Comparison of ENCODE assay signal across 11 cellular contexts in the genomic region with DNA sequence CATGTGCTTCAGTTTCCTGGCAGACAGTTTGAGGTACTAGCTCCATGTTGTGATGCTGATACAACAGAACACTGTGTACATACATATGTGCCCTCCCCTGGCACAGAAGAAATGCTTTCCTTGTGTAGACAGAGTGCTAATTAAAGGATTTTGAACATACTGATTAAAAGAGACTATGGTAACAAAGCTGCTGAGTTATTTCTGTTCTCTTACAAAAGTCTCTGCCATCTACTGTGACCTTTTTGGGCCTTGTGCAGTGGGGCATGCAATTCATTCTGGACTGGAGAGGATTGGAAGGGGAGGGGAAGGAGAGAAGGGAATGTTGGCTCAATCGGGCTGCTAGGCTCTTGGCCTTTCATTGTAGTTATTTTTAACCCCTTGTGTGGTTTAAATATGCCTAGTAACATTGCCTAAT. TPM values are rescaled to one million over a fixed set of nuclear protein-coding genes. Genes with fewer than 3 reads are reported as not detected.
DNase-seq lines count a peak whose midpoint lies in the region; ATAC-seq and TF ChIP-seq lines count a peak whose summit lies in the region.
"Had no signal": no experiment of that assay in that cellular context is flagged by ENCODE, and none has a peak within 500 bp of the region (broad histone marks: within the 10 kb centered on the region; RNA-seq: fewer than 3 reads in every experiment).

No MANE protein-coding gene starts in this region.

- H3K36me3 ChIP-seq in rectal smooth muscle tissue (ENCODE audit: control insufficient read depth, insufficient read depth, low read length), result peaks cover 2% of the 10 kb centered on the region

- no peak overlapping the region for H3K27ac Mint-ChIP-seq in Calu3 (ENCODE audit: unreplicated experiment)
- no peak overlapping the region for H3K27ac Mint-ChIP-seq in stimulated activated effector memory CD8-positive, alpha-beta T cell treated with anti-CD3 and anti-CD28 coated beads, Interleukin-12 subunit alpha, Interleukin-12 subunit beta, amount 100 ng/mL, for 72 hours

- intact Hi-C loops in Calu3 (cut with micrococcal nuclease; ENCODE audit: unreplicated experiment), result loop anchor here (2.0 kb wide), 1 partner anchor 139 kb away; no protein-coding TSS in a partner anchor

- H3K9ac ChIP-seq in rectal smooth muscle tissue (ENCODE audit: low read length), result no peak overlapping the region
- H3K9ac ChIP-seq: KMS-11 had no signal

- no TSS peak for BruUV-seq in Calu3 (replicated peaks; lab: Mats Ljungman, UMichigan)

- no peak for TF ChIP-seq CTCF in Calu3 (IDR thresholded peaks at IDR 0.05; ENCODE audit: unreplicated experiment)

- H3K27ac ChIP-seq in rectal smooth muscle tissue (ENCODE audit: low read depth, low read length), result peak overlapping the region; percentile 64
- H3K27ac ChIP-seq: KMS-11 had no signal

- peaks cover 40% of the 10 kb centered on the region for H3K4me1 Mint-ChIP-seq in Calu3 (ENCODE audit: low read depth, unreplicated experiment)
- peaks cover 20% of the 10 kb centered on the region for H3K4me1 Mint-ChIP-seq in stimulated activated effector memory CD8-positive, alpha-beta T cell treated with anti-CD3 and anti-CD28 coated beads, Interleukin-12 subunit alpha, Interleukin-12 subunit beta, amount 100 ng/mL, for 72 hours

- no peaks in the 10 kb centered on the region for H3K27me3 Mint-ChIP-seq in Calu3 (ENCODE audit: unreplicated experiment)

- CTCF ChIA-PET in Calu3 (lab: Charles Lee), result no interaction called here

- peak overlapping the region; percentile 42 for H3K4me3 Mint-ChIP-seq in Calu3 (ENCODE audit: low read depth, unreplicated experiment)
- no peak overlapping the region for H3K4me3 Mint-ChIP-seq in stimulated activated effector memory CD8-positive, alpha-beta T cell treated with anti-CD3 and anti-CD28 coated beads, Interleukin-12 subunit alpha, Interleukin-12 subunit beta, amount 100 ng/mL, for 72 hours

- H3K27me3 ChIP-seq in rectal smooth muscle tissue (ENCODE audit: control insufficient read depth, insufficient read depth, low read length), result no peaks in the 10 kb centered on the region

- no peak for DNase-seq in Calu3
- DNase-seq in RPMI7951 (ENCODE audit: low read depth), result peak; percentile 64
- DNase-seq in glomerular visceral epithelial cell (ENCODE audit: extremely low spot score), result peak; percentile 65
- no peak for DNase-seq in effector CD8-positive, alpha-beta T cell (lab: John Stamatoyannopoulos, UW)
- DNase-seq in stimulated activated effector memory CD8-positive, alpha-beta T cell treated with anti-CD3 and anti-CD28 coated beads, Interleukin-12 subunit alpha, Interleukin-12 subunit beta, amount 100 ng/mL, for 72 hours (ENCODE audit: low spot score in 2 of 2), result no peak
- no peak for DNase-seq in DMS114 treated with DMSO at 0.1 percent for 48 hours (lab: John Stamatoyannopoulos, UW; ENCODE audit: unreplicated experiment)
- no peak for DNase-seq in activated CD4-positive, alpha-beta T cell treated with anti-CD3 and anti-CD28 coated beads for 4 hours
- DNase-seq: activated naive CD4-positive, alpha-beta T cell treated with Interleukin-2 at 50 U/mL for 16 hours; stimulated activated CD4-positive, alpha-beta T cell treated with anti-CD3 and anti-CD28 coated beads, Interleukin-4, amount 100 ng/mL, for 24 hours had no signal

- peaks cover 22% of the 10 kb centered on the region for H3K4me1 ChIP-seq in rectal smooth muscle tissue (ENCODE audit: control insufficient read depth, insufficient read depth, low read length)

- peaks cover 68% of the 10 kb centered on the region for H3K36me3 Mint-ChIP-seq in Calu3 (ENCODE audit: insufficient read depth, unreplicated experiment)
- peaks cover 7% of the 10 kb centered on the region for H3K36me3 Mint-ChIP-seq in stimulated activated effector memory CD8-positive, alpha-beta T cell treated with anti-CD3 and anti-CD28 coated beads, Interleukin-12 subunit alpha, Interleukin-12 subunit beta, amount 100 ng/mL, for 72 hours

- ATAC-seq in stimulated activated effector memory CD8-positive, alpha-beta T cell treated with anti-CD3 and anti-CD28 coated beads, Interleukin-12 subunit alpha, Interleukin-12 subunit beta, amount 100 ng/mL, for 72 hours, result no peak

- H3K9me3 Mint-ChIP-seq in Calu3 (ENCODE audit: low read depth, unreplicated experiment), result no peaks in the 10 kb centered on the region
- no peaks in the 10 kb centered on the region for H3K9me3 Mint-ChIP-seq in stimulated activated effector memory CD8-positive, alpha-beta T cell treated with anti-CD3 and anti-CD28 coated beads, Interleukin-12 subunit alpha, Interleukin-12 subunit beta, amount 100 ng/mL, for 72 hours

- H3K4me3 ChIP-seq in rectal smooth muscle tissue (ENCODE audit: low read length), result no peak overlapping the region

RNA-seq across cellular contexts. Expression of gene PDLIM5, which starts 6.0 kb away (rescaled TPM):
- total RNA-seq in Calu3 (2022), result 122 and 129 TPM in 2 replicates
- total RNA-seq in RPMI7951 (2014; rRNA removed; shearing (Covaris generic)), result 44.6 and 55.9 TPM in 2 replicates

Comparison
In these comparisons a context has a peak if more than half of its experiments do, and no peak if none do; other contexts are left out.
1. DNase-seq: peak in RPMI7951 (single experiment) and glomerular visceral epithelial cell (single experiment); none in Calu3 (single experiment), effector CD8-positive, alpha-beta T cell (single experiment), stimulated activated effector memory CD8-positive, alpha-beta T cell treated with anti-CD3 and anti-CD28 coated beads, Interleukin-12 subunit alpha, Interleukin-12 subunit beta, amount 100 ng/mL, for 72 hours (0 of 2), DMS114 treated with DMSO at 0.1 percent for 48 hours (single experiment) and activated CD4-positive, alpha-beta T cell treated with anti-CD3 and anti-CD28 coated beads for 4 hours (0 of 2).